Comparison of ENCODE assay signal across 12 cellular contexts in the genomic region with DNA sequence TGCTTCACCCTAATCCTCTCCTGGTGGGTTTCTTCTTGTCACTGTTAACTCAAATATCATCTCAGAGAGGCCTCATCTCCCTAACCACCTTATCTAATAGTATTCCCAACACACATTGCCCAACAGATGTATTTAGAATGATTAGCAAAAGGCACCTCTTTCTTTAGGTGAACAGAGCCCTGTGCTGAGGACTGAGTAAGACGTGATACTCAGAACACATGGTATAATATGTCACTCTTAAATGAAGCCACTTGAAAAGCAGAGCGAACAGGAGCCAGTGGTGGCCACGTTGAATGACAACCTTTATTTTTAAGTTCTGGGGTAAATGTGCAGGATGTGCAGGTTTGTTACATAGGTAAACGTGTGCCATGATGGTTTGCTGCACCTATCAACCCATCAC. TPM values are rescaled to one million over a fixed set of nuclear protein-coding genes. Genes with fewer than 3 reads are reported as not detected.
DNase-seq lines count a peak whose midpoint lies in the region; ATAC-seq, FAIRE-seq and TF ChIP-seq lines count a peak whose summit lies in the region.
"Had no signal": no experiment of that assay in that cellular context is flagged by ENCODE, and none has a peak within 500 bp of the region (broad histone marks: within the 10 kb centered on the region; RNA-seq: fewer than 3 reads in every experiment).

No MANE protein-coding gene starts in this region.

- no peak for DNase-seq in A549 (ENCODE audit: low read depth in 1 of 2, low spot score in 1 of 2)
- no peak for DNase-seq in T-cell
- DNase-seq in glutamatergic neuron, result no peak
- no peak for DNase-seq in effector CD4-positive, alpha-beta T cell
- DNase-seq in WERI-Rb-1, result no peak
- DNase-seq: KBM-7, NCI-H1048, NCI-H1694 had no signal

- no peaks in the 10 kb centered on the region for H3K36me3 ChIP-seq in WERI-Rb-1
- H3K36me3 ChIP-seq: BLaER1 treated with 17β-estradiol and CSF1 and Interleukin-3, amounts not matched to agents 10 nM and 100 nM had no signal

- peaks cover 23% of the 10 kb centered on the region; the same call in 2 of the 3 replicates for H3K9me3 ChIP-seq in A549
- H3K9me3 ChIP-seq in WERI-Rb-1 (ENCODE audit: severe bottlenecking), result peaks cover 11% of the 10 kb centered on the region

- H3K4me1 Mint-ChIP-seq in T-cell, result peaks cover 6 to 12% (median 10%) of the 10 kb centered on the region in 3 donors
- H3K4me1 Mint-ChIP-seq in glutamatergic neuron (ENCODE audit: low read depth, unreplicated experiment), result peaks cover 5% of the 10 kb centered on the region

- H3K4me2 ChIP-seq in A549, result no peak overlapping the region

- TF ChIP-seq EP300 in A549 (IDR thresholded peaks at IDR 0.05), result no peak

- H3K4me1 ChIP-seq in A549, result peaks cover 5% of the 10 kb centered on the region; the same call in 2 of the 3 replicates

- H3K27ac ChIP-seq in 22Rv1, result peak overlapping the region; percentile 89; the same call in 1 of the 2 replicates
- H3K27ac ChIP-seq in A549, result no peak overlapping the region
- no peak overlapping the region for H3K27ac ChIP-seq in WERI-Rb-1
- H3K27ac ChIP-seq: BLaER1 treated with 17β-estradiol and CSF1 and Interleukin-3, amounts not matched to agents 10 nM and 100 nM had no signal

- no peak for TF ChIP-seq POLR2A in A549 (IDR thresholded peaks at IDR 0.05; ENCODE audit: low read length)

- ATAC-seq in A549 (no peak), T-cell (replicated peaks in 1 of 4) (no peak), GM18873 (IDR thresholded peaks at IDR 0.05; ENCODE audit: low FRiP score, unreplicated experiment) (no peak)

- H3K9me3 Mint-ChIP-seq in T-cell (peaks cover 0 to 15% (median 3%) of the 10 kb centered on the region in 3 donors), glutamatergic neuron (ENCODE audit: unreplicated experiment) (peaks cover 4% of the 10 kb centered on the region)

- CTCF ChIA-PET in A549 (lab: Yijun Ruan, JAX) (interaction anchor here (1.1 kb wide), 1 partner anchor 29 kb away, joined by 4 read pairs; no protein-coding TSS in a partner anchor), T-cell (lab: Charles Lee) (no interaction called here)

- peaks cover 4% of the 10 kb centered on the region for H3K27me3 ChIP-seq in WERI-Rb-1 (ENCODE audit: insufficient read depth, low read depth, severe bottlenecking)

- no peak overlapping the region for H3K27ac Mint-ChIP-seq in T-cell
- H3K27ac Mint-ChIP-seq in glutamatergic neuron (ENCODE audit: unreplicated experiment), result no peak overlapping the region

- no peak for TF ChIP-seq RAD21 in A549 (conservative IDR thresholded peaks at IDR 0.05 in 1 of 2, IDR thresholded peaks at IDR 0.05 in 1 of 2)

- 56% methylated on average over 4 of the region's 4 CpGs for WGBS in A549 (ENCODE audit: missing lambda C conversion rate)

- FAIRE-seq in A549 (lab: Jason Lieb, UNC), result no peak

- peaks cover 40 to 67% of the 10 kb centered on the region in 2 donors for H3K27me3 Mint-ChIP-seq in T-cell
- peaks cover 13% of the 10 kb centered on the region for H3K27me3 Mint-ChIP-seq in glutamatergic neuron (ENCODE audit: unreplicated experiment)

- no peaks in the 10 kb centered on the region for H3K36me3 Mint-ChIP-seq in T-cell
- peaks cover 17% of the 10 kb centered on the region for H3K36me3 Mint-ChIP-seq in glutamatergic neuron (ENCODE audit: unreplicated experiment)

- TF ChIP-seq CTCF in 22Rv1 (IDR thresholded peaks at IDR 0.05), result no peak
- no peak for TF ChIP-seq CTCF in A549 (IDR thresholded peaks at IDR 0.05)
- no peak for TF ChIP-seq CTCF in glutamatergic neuron (IDR thresholded peaks at IDR 0.05; ENCODE audit: partially characterized antibody, unreplicated experiment)
- no peak for TF ChIP-seq CTCF in WERI-Rb-1 (IDR thresholded peaks at IDR 0.05; ENCODE audit: low read depth, low read length)

- peak overlapping the region in 2 of 3 donors; percentile 6 to 84 for H3K4me3 Mint-ChIP-seq in T-cell
- H3K4me3 Mint-ChIP-seq in glutamatergic neuron (ENCODE audit: unreplicated experiment), result peak overlapping the region; percentile 63

- no peak overlapping the region for H3K4me3 ChIP-seq in A549
- H3K4me3 ChIP-seq in WERI-Rb-1 (ENCODE audit: low read depth, low read length), result no peak overlapping the region

- POLR2A ChIA-PET in A549 (lab: Yijun Ruan, JAX), result no interaction called here
- POLR2A ChIA-PET in T-cell (lab: Charles Lee), result no interaction called here

TF ChIP-seq in A549, 52 proteins besides CTCF, POLR2A, EP300 and RAD21:
- TF ChIP-seq SREBF2 (IDR thresholded peaks at IDR 0.05) (no peak), MAFK (IDR thresholded peaks at IDR 0.05; ENCODE audit: partially characterized antibody) (peak; percentile 12)

RNA-seq across cellular contexts. Expression of a gene that starts 1.5 kb away (rescaled TPM):
- polyA plus RNA-seq in A549 (2011; rRNA removed) (1.2 and 1.7 TPM in 2 replicates), A549 (2017; fragmentation: RNase III; extraction: RNeasy Plus Mini Kit Qiagen cat#74134 plus additional on column Dnase treatment) (0.33 to 0.55 TPM (median 0.37 TPM) in 3 replicates)
- polyA plus RNA-seq in A549 (2012; cell fraction: cytosol; rRNA removed), result 0.22 and 0.34 TPM in 2 replicates
- polyA plus RNA-seq in A549 (2012; cell fraction: nucleus; rRNA removed), result 0.29 and 0.53 TPM in 2 replicates
- 2.9 and 3.1 TPM in 2 replicates for polyA minus RNA-seq in A549 (2011; rRNA and poly(A)+ RNA removed)
- total RNA-seq in T-cell (under 1 TPM; 0.03 to 0.10 (median 0.06) TPM), glutamatergic neuron (ENCODE audit: unreplicated experiment) (0.47 TPM)
- total RNA-seq: NCI-H460 had no signal

RNA-seq across cellular contexts. Expression of a gene that starts 46.2 kb away (rescaled TPM):
- 64.7 and 66.9 TPM in 2 replicates for polyA plus RNA-seq in A549 (2011; rRNA removed)
- 53.7 and 59.8 TPM in 2 replicates for polyA plus RNA-seq in A549 (2012; cell fraction: cytosol; rRNA removed)
- 59.7 and 62.4 TPM in 2 replicates for polyA plus RNA-seq in A549 (2012; cell fraction: nucleus; rRNA removed)
- 51.7 to 58.6 TPM (median 57.5 TPM) in 3 replicates for polyA plus RNA-seq in A549 (2017; fragmentation: RNase III; extraction: RNeasy Plus Mini Kit Qiagen cat#74134 plus additional on column Dnase treatment)
- 34.3 and 35.0 TPM in 2 replicates for polyA minus RNA-seq in A549 (2011; rRNA and poly(A)+ RNA removed)
- 10 to 100 TPM; 12.4 to 16.3 (median 13.5) TPM for total RNA-seq in T-cell
- total RNA-seq in glutamatergic neuron (ENCODE audit: unreplicated experiment), result 8.4 TPM
